3 cellular contexts compared by ENCODE assay signal in genomic region chr4:54654753-54655152, GRCh38.
A peak's percentile ranks its signal among the peaks of the same experiment; 100 is the strongest.
TF ChIP-seq lines count a peak whose summit lies in the region.

No MANE protein-coding gene starts in this region.

TF ChIP-seq in Ishikawa, 13 proteins besides CTCF, POLR2A, EP300 and RAD21:
- TF ChIP-seq USF1 (IDR thresholded peaks at IDR 0.05) (peak; percentile 33; the same call in 1 of the 2 replicates), FOXM1 (IDR thresholded peaks at IDR 0.05; ENCODE audit: borderline replicate concordance, low read depth) (no peak)

TF ChIP-seq in WTC11, 78 proteins besides CTCF, POLR2A, EP300 and RAD21 (continued from another document):
- TF ChIP-seq USF1 (CRISPR knock-in tag; IDR thresholded peaks at IDR 0.05) (0 out of 2 replicates have a peak, but pooled peaks have one; percentile 37), GTF2I (CRISPR knock-in tag; conservative IDR thresholded peaks at IDR 0.05) (no peak), USF2 (CRISPR knock-in tag; IDR thresholded peaks at IDR 0.05) (peak; percentile 72)
TF ChIP-seq in WTC11: peak in this region for 2.

TF ChIP-seq in H1, 55 proteins besides CTCF, POLR2A, EP300 and RAD21:
- peak; percentile 46; the same call in 1 of the 2 replicates for TF ChIP-seq USF2 (IDR thresholded peaks at IDR 0.05; ENCODE audit: low read length)
- TF ChIP-seq JUN (IDR thresholded peaks at IDR 0.05; ENCODE audit: low read depth, low read length), result no peak
- TF ChIP-seq CHD2 (IDR thresholded peaks at IDR 0.05; ENCODE audit: low read length), result no peak
- no peak for TF ChIP-seq RNF2 (IDR thresholded peaks at IDR 0.05; ENCODE audit: borderline replicate concordance, low read depth, low read length, missing control alignments, poor library complexity, severe bottlenecking)
